Comparison of ENCODE assay signal across 1 cellular context in the genomic region with DNA sequence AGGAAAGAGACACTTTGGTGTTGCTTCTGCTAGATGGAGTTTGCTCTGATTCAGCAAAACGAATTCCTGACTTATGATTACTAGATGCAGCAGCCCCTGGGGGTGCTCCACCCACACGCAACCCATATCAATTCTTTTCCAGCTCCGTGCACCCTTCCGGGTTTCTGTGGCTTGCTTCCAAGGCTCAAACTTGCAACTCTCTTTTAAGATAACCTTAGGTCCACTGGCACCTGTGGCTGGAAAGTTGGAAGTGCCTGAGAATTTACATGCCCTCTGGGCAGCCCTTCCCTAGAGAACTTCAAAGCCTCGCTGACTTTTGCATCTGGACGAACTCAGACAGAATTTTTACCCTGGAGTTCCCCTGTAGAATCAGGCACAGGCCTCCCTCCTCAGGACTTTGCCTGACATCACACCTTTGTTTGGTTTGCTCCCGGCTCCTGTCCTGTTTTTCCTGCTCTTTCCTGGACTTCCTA.
TF ChIP-seq lines count a peak whose summit lies in the region.

No MANE protein-coding gene starts in this region.

TF ChIP-seq in SK-N-SH treated with all-trans-retinoic acid at 6 μM for 48 hours, 23 proteins besides CTCF, POLR2A, EP300 and RAD21 (continued from another document):
- TF ChIP-seq, protein P1, sequence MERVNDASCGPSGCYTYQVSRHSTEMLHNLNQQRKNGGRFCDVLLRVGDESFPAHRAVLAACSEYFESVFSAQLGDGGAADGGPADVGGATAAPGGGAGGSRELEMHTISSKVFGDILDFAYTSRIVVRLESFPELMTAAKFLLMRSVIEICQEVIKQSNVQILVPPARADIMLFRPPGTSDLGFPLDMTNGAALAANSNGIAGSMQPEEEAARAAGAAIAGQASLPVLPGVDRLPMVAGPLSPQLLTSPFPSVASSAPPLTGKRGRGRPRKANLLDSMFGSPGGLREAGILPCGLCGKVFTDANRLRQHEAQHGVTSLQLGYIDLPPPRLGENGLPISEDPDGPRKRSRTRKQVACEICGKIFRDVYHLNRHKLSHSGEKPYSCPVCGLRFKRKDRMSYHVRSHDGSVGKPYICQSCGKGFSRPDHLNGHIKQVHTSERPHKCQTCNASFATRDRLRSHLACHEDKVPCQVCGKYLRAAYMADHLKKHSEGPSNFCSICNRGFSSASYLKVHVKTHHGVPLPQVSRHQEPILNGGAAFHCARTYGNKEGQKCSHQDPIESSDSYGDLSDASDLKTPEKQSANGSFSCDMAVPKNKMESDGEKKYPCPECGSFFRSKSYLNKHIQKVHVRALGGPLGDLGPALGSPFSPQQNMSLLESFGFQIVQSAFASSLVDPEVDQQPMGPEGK (CRISPR knock-in tag; IDR thresholded peaks at IDR 0.05; ENCODE audit: borderline replicate concordance) = no peak
